ENCODE assay signal across 10 cellular contexts in the genomic region with DNA sequence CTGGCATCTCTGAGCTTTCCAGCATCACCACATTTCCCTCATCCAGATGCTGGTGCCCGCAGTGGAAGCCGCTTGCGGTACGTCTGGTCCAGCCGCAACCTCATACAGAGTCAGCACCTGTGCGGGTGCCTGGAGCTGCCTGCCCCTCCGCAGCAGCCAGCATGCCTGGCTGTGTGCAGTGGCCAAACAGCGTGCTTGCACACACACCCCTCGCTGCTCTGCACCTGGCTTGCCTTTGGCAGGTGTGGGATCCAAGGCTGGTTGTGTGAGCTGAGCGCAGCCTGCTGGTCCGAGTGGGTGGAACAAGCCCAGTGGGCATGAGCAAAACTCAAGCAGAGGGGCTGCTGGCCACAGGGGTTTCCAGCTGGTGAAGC. TPM values are rescaled to one million over a fixed set of nuclear protein-coding genes. Genes with fewer than 3 reads are reported as not detected.
DNase-seq lines count a peak whose midpoint lies in the region; ATAC-seq and TF ChIP-seq lines count a peak whose summit lies in the region.
"Had no signal": no experiment of that assay in that cellular context is flagged by ENCODE, and none has a peak within 500 bp of the region (broad histone marks: within the 10 kb centered on the region; RNA-seq: fewer than 3 reads in every experiment).

No MANE protein-coding gene starts in this region.

- no peak overlapping the region for H3K4me3 ChIP-seq in GM06990 (replicated peaks; ENCODE audit: low read depth, low read length)
- H3K4me3 ChIP-seq: esophagus muscularis mucosa, GM23248 had no signal

- H3K36me3 ChIP-seq in GM06990 (ENCODE audit: control insufficient read depth, insufficient read depth, low read length): no peaks in the 10 kb centered on the region
- H3K36me3 ChIP-seq: esophagus muscularis mucosa had no signal

- TF ChIP-seq CTCF in GM06990 (IDR thresholded peaks at IDR 0.05; ENCODE audit: insufficient read depth, low read length, poor library complexity, severe bottlenecking): peak; percentile 15

- ATAC-seq in left lobe of liver (peak; percentile 27), GM19035 (IDR thresholded peaks at IDR 0.05; ENCODE audit: unreplicated experiment) (no peak), GM21737 (IDR thresholded peaks at IDR 0.05; ENCODE audit: unreplicated experiment) (no peak)

- H3K27me3 ChIP-seq in GM06990 (replicated peaks; ENCODE audit: control insufficient read depth, insufficient read depth, low read length): no peaks in the 10 kb centered on the region

- DNase-seq in GM06990 (ENCODE audit: extremely low read depth, insufficient read length): no peak
- DNase-seq in NCI-H128 (lab: John Stamatoyannopoulos, UW; ENCODE audit: unreplicated experiment): peak; percentile 81
- peak; percentile 25 for DNase-seq in UCSD-AML1 (lab: John Stamatoyannopoulos, UW; ENCODE audit: unreplicated experiment)
- peak; percentile 49 for DNase-seq in left lobe of liver (ENCODE audit: low spot score)
- DNase-seq in inferior parietal cortex (ENCODE audit: extremely low spot score): no peak
- no peak for DNase-seq in SKM-1 (lab: John Stamatoyannopoulos, UW; ENCODE audit: unreplicated experiment)

RNA-seq across cellular contexts. Expression of a gene that starts 3.1 kb away (rescaled TPM):
- 9.1 TPM for total RNA-seq in left lobe of liver

RNA-seq across cellular contexts. Expression of a gene that starts 32.9 kb away (rescaled TPM):
- 11.6 TPM for total RNA-seq in left lobe of liver

Comparison
In these comparisons a context has a peak if more than half of its experiments do, and no peak if none do; other contexts are left out.
1. DNase-seq: peak in NCI-H128 (single experiment), UCSD-AML1 (single experiment) and left lobe of liver (single experiment); none in GM06990 (single experiment), inferior parietal cortex (single experiment) and SKM-1 (single experiment).